8 cellular contexts compared by ENCODE assay signal in the genomic region with DNA sequence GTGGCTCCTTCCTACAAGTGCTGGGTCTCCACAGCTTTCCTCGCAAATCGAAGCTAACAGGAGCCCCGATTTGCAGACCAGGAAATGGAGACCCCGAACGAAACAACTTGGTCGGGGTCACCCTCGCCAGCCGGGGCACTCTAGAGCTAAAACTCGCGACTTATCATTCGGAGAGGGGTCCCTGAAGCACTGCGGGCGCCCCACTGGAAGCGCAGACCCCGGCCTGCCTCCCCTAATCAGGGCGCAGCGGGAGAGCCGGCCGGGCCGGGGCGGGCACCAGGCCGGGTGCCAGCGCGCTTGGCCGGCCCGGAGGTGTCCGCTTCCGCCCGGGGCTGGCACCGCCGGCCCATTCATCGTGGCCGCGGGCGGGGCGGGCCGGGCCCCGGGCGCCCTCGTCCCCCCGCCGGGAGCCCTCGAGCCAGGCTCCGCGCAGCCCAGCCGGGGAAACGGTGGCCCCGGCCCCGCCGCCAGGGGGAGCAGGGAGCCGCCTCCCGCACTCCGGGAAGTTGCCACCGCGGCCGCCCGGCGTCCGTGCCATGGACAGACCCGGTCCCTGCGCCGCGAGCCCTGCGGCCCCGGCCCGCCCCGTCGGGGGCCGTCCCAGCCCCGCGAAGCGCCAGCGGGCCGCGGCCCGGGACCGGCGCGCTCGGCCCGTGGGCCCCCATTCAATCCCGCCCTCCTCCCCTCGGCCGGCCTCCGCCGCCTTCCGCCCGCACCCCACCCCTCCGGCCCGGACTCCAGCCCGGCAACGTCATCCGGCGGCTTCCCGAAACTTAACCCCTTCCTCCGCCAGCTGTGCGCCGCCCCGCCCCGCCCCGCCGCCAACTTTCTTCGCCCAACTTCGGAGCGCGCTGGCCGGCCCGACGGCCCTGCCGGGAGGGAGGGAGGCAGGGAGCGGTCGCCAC. TPM values are rescaled to one million over a fixed set of nuclear protein-coding genes. Genes with fewer than 3 reads are reported as not detected.
DNase-seq lines count a peak whose midpoint lies in the region; ATAC-seq lines count a peak whose summit lies in the region.

No MANE protein-coding gene starts in this region.

- no peak overlapping the region for H2AFZ ChIP-seq in neuron (ENCODE audit: low read depth, low read length)

- H3K36me3 ChIP-seq in SJCRH30 = peaks cover 6% of the 10 kb centered on the region
- no peaks in the 10 kb centered on the region for H3K36me3 ChIP-seq in neuron (ENCODE audit: insufficient read depth, low read length)

- peaks cover 10% of the 10 kb centered on the region; the same call in 1 of the 2 replicates for H3K4me1 ChIP-seq in SJCRH30
- no peaks in the 10 kb centered on the region for H3K4me1 ChIP-seq in neuron (ENCODE audit: insufficient read depth, low read length)

- DNase-seq in COLO668 (lab: John Stamatoyannopoulos, UW; ENCODE audit: unreplicated experiment) = peak; percentile 91
- peak; percentile 80 for DNase-seq in HT-29 (ENCODE audit: low spot score)
- peak; percentile 76 to 79 for DNase-seq in SJCRH30
- DNase-seq in activated naive CD4-positive, alpha-beta T cell (lab: John Stamatoyannopoulos, UW) = peak; percentile 40 to 77 (median 56)
- peak; percentile 34 for DNase-seq in foreskin melanocyte
- DNase-seq in stromal cell of bone marrow (ENCODE audit: low read depth) = peak; percentile 48

- H3K27ac ChIP-seq in SJCRH30 = no peak overlapping the region

- H3K9me3 ChIP-seq in SJCRH30 (replicated peaks) (no peaks in the 10 kb centered on the region), neuron (ENCODE audit: low read length) (no peaks in the 10 kb centered on the region)

- peak; percentile 36 for ATAC-seq in GM19455 (IDR thresholded peaks at IDR 0.05; ENCODE audit: unreplicated experiment)

- peaks cover 4% of the 10 kb centered on the region; the same call in 1 of the 2 replicates for H3K27me3 ChIP-seq in SJCRH30
- H3K27me3 ChIP-seq in neuron (ENCODE audit: insufficient read depth, low read length) = peaks cover 15% of the 10 kb centered on the region

- H3K4me3 ChIP-seq in SJCRH30 = peak overlapping the region; percentile 69
- H3K4me3 ChIP-seq in neuron (ENCODE audit: low read length) = peak overlapping the region; percentile 60

RNA-seq across cellular contexts. Expression of a gene that starts 1.0 kb away (rescaled TPM):
- total RNA-seq in HT-29 (2014; rRNA removed; shearing (Covaris generic)) = 93.6 and 101 TPM in 2 replicates
- 42.8 and 43.7 TPM in 2 replicates for total RNA-seq in SJCRH30 (2014; rRNA removed; shearing (Covaris generic))

RNA-seq across cellular contexts. Expression of a gene that starts 18.7 kb away (rescaled TPM):
- total RNA-seq in HT-29 (2014; rRNA removed; shearing (Covaris generic)) = not detected in 2 replicates
- not detected in 2 replicates for total RNA-seq in SJCRH30 (2014; rRNA removed; shearing (Covaris generic))

Comparison
In these comparisons a context has a peak if more than half of its experiments do, and no peak if none do; other contexts are left out.
1. DNase-seq: peak in every context shown above with its lines; median percentile 91 in COLO668; 80 in HT-29; 78 in SJCRH30; 56 in activated naive CD4-positive, alpha-beta T cell; 48 in stromal cell of bone marrow; 34 in foreskin melanocyte.